ENCODE assay signal across 33 cellular contexts in genomic region chr16:5509336-5509735, GRCh38.
"Had no signal": no experiment of that assay in that cellular context is flagged by ENCODE, and none has a peak within 500 bp of the region (broad histone marks: within the 10 kb centered on the region; RNA-seq: fewer than 3 reads in every experiment).

No MANE protein-coding gene starts in this region.

- H3K4me1 Mint-ChIP-seq: activated B cell treated with CpG ODN at 0.5 μM for 24 hours; activated CD4-positive, alpha-beta T cell treated with anti-CD3 and anti-CD28 coated beads, Interleukin-2, amount 10 ng/mL, durations not matched to agents 24 days and 14 days; activated naive CD4-positive, alpha-beta T cell treated with anti-CD3 and anti-CD28 coated beads, Interleukin-2, amount 50 U/mL, for 24 hours; activated naive CD8-positive, alpha-beta T cell treated with anti-CD3 and anti-CD28 coated beads, Interleukin-2, amount 10 ng/mL, durations not matched to agents 7 days and 5 days; activated naive CD8-positive, alpha-beta T cell treated with anti-CD3 and anti-CD28 coated beads, Interleukin-2, amount 50 U/mL, for 24 hours; central memory CD8-positive, alpha-beta T cell had no signal

- H3K9me3 Mint-ChIP-seq: activated B cell treated with CpG ODN at 0.5 μM for 24 hours; activated CD4-positive, alpha-beta T cell treated with anti-CD3 and anti-CD28 coated beads, Interleukin-2, amount 10 ng/mL, durations not matched to agents 24 days and 14 days; activated CD8-positive, alpha-beta T cell treated with anti-CD3 and anti-CD28 coated beads for 36 hours; activated naive CD4-positive, alpha-beta T cell treated with anti-CD3 and anti-CD28 coated beads, Interleukin-2, amount 50 U/mL, for 24 hours; activated naive CD8-positive, alpha-beta T cell treated with anti-CD3 and anti-CD28 coated beads, Interleukin-2, amount 10 ng/mL, durations not matched to agents 7 days and 5 days; brain; T-helper 2 cell treated with Interferon-gamma antibody and Interleukin-4, amounts not matched to agents 5 μg/mL and 100 μg/mL, for 36 hours had no signal

- FAIRE-seq: bronchial epithelial cell, TTC549 had no signal

- H3K4me3 ChIP-seq: ascending aorta, cardiac muscle cell had no signal

- H3K9me3 ChIP-seq: ascending aorta had no signal

- ATAC-seq: activated CD8-positive, alpha-beta T cell treated with anti-CD3 and anti-CD28 coated beads for 36 hours; activated naive CD8-positive, alpha-beta T cell treated with anti-CD3 and anti-CD28 coated beads, Interleukin-2, amount 50 U/mL, for 24 hours had no signal

- H3K27ac Mint-ChIP-seq: activated B cell treated with CpG ODN at 0.5 μM for 24 hours; activated CD4-positive, alpha-beta memory T cell treated with anti-CD3 and anti-CD28 coated beads for 36 hours; activated CD4-positive, alpha-beta T cell treated with anti-CD3 and anti-CD28 coated beads, Interleukin-2, amount 10 ng/mL, durations not matched to agents 24 days and 14 days; activated CD8-positive, alpha-beta T cell treated with anti-CD3 and anti-CD28 coated beads for 36 hours; activated naive CD4-positive, alpha-beta T cell treated with anti-CD3 and anti-CD28 coated beads for 36 hours; activated naive CD4-positive, alpha-beta T cell treated with anti-CD3 and anti-CD28 coated beads, Interleukin-2, amount 50 U/mL, for 24 hours; activated naive CD8-positive, alpha-beta T cell; activated naive CD8-positive, alpha-beta T cell treated with anti-CD3 and anti-CD28 coated beads, Interleukin-2, amount 10 ng/mL, durations not matched to agents 7 days and 5 days; activated naive CD8-positive, alpha-beta T cell treated with anti-CD3 and anti-CD28 coated beads, Interleukin-2, amount 50 U/mL, for 24 hours; activated T-cell treated with anti-CD3 and anti-CD28 coated beads, Interleukin-2, amount 50 U/mL, for 24 hours; activated T-helper 2 cell treated with anti-CD3 and anti-CD28 coated beads, Interferon-gamma antibody, Interleukin-2, Interleukin-4, amounts not matched to agents 10 μg/mL and 5 μg/mL and 100 μg/mL, durations not matched to agents 14 hours and 24 hours and 36 hours; T-helper 1 cell treated with Interleukin-12 subunit alpha and Interleukin-12 subunit beta and Interleukin-4 antibody, amounts not matched to agents 30 μg/mL and 1 μg/mL, for 36 hours; T-helper 2 cell treated with Interferon-gamma antibody and Interleukin-4, amounts not matched to agents 5 μg/mL and 100 μg/mL, for 36 hours had no signal

- H3K27me3 ChIP-seq: ascending aorta had no signal

- DNase-seq: activated B cell treated with CpG ODN at 0.5 μM for 24 hours; activated CD4-positive, alpha-beta memory T cell treated with anti-CD3 and anti-CD28 coated beads for 36 hours; activated CD4-positive, alpha-beta T cell treated with anti-CD3 and anti-CD28 coated beads for 4 hours; activated CD4-positive, alpha-beta T cell treated with anti-CD3 and anti-CD28 coated beads, Interleukin-2, amount 10 ng/mL, durations not matched to agents 24 days and 14 days; activated CD4-positive, alpha-beta T cell treated with anti-CD3 and anti-CD28 coated beads, Interleukin-2, amount 50 U/mL, for 1 hour; activated CD4-positive, alpha-beta T cell treated with anti-CD3 and anti-CD28 coated beads, Interleukin-2, amount 50 U/mL, for 4 hours; activated CD4-positive, CD25-positive, alpha-beta regulatory T cell treated with anti-CD3 and anti-CD28 coated beads, Interleukin-2, amount 50 U/mL, for 72 hours; activated CD8-positive, alpha-beta memory T cell treated with anti-CD3 and anti-CD28 coated beads, Interleukin-2, amount 50 U/mL, for 48 hours; activated CD8-positive, alpha-beta T cell treated with anti-CD3 and anti-CD28 coated beads for 36 hours; activated effector memory CD4-positive, alpha-beta T cell treated with Interleukin-2 at 50 U/mL for 16 hours; activated gamma-delta T cell; activated naive CD4-positive, alpha-beta T cell treated with anti-CD3 and anti-CD28 coated beads for 36 hours; activated naive CD8-positive, alpha-beta T cell treated with anti-CD3 and anti-CD28 coated beads, Interleukin-2, amount 10 ng/mL, durations not matched to agents 7 days and 5 days; activated naive CD8-positive, alpha-beta T cell treated with anti-CD3 and anti-CD28 coated beads, Interleukin-2, amount 50 U/mL, for 24 hours; activated T-cell treated with anti-CD3 and anti-CD28 coated beads, Interleukin-2, amount 50 U/mL, for 24 hours; activated T-cell treated with anti-CD3 and anti-CD28 coated beads, Interleukin-2, amount 50 U/mL, for 48 hours; caudate nucleus; SW 1271; T-helper 1 cell; T-helper 2 cell; T-helper 9 cell had no signal

- H3K27me3 Mint-ChIP-seq: activated B cell treated with CpG ODN at 0.5 μM for 24 hours; activated CD4-positive, alpha-beta T cell treated with anti-CD3 and anti-CD28 coated beads, Interleukin-2, amount 10 ng/mL, durations not matched to agents 24 days and 14 days; activated naive CD8-positive, alpha-beta T cell treated with anti-CD3 and anti-CD28 coated beads, Interleukin-2, amount 10 ng/mL, durations not matched to agents 7 days and 5 days; activated naive CD8-positive, alpha-beta T cell treated with anti-CD3 and anti-CD28 coated beads, Interleukin-2, amount 50 U/mL, for 24 hours; activated T-cell treated with anti-CD3 and anti-CD28 coated beads, Interleukin-2, amount 50 U/mL, for 24 hours had no signal

- H3K4me3 Mint-ChIP-seq: activated B cell treated with CpG ODN at 0.5 μM for 24 hours; activated CD4-positive, alpha-beta memory T cell treated with anti-CD3 and anti-CD28 coated beads for 36 hours; activated CD4-positive, alpha-beta T cell treated with anti-CD3 and anti-CD28 coated beads, Interleukin-2, amount 10 ng/mL, durations not matched to agents 24 days and 14 days; activated CD8-positive, alpha-beta T cell treated with anti-CD3 and anti-CD28 coated beads for 36 hours; activated naive CD4-positive, alpha-beta T cell treated with anti-CD3 and anti-CD28 coated beads for 36 hours; activated naive CD4-positive, alpha-beta T cell treated with anti-CD3 and anti-CD28 coated beads, Interleukin-2, amount 50 U/mL, for 24 hours; activated naive CD8-positive, alpha-beta T cell; activated naive CD8-positive, alpha-beta T cell treated with anti-CD3 and anti-CD28 coated beads, Interleukin-2, amount 10 ng/mL, durations not matched to agents 7 days and 5 days; activated naive CD8-positive, alpha-beta T cell treated with anti-CD3 and anti-CD28 coated beads, Interleukin-2, amount 50 U/mL, for 24 hours; activated T-cell treated with anti-CD3 and anti-CD28 coated beads, Interleukin-2, amount 50 U/mL, for 24 hours; brain; central memory CD8-positive, alpha-beta T cell; T-helper 1 cell treated with Interleukin-12 subunit alpha and Interleukin-12 subunit beta and Interleukin-4 antibody, amounts not matched to agents 30 μg/mL and 1 μg/mL, for 36 hours; T-helper 2 cell treated with Interferon-gamma antibody and Interleukin-4, amounts not matched to agents 5 μg/mL and 100 μg/mL, for 36 hours had no signal

- H3K4me1 ChIP-seq: ascending aorta had no signal

- H3K27ac ChIP-seq: ascending aorta, cardiac muscle cell, VCaP had no signal

- H3K36me3 Mint-ChIP-seq: activated CD4-positive, alpha-beta memory T cell treated with anti-CD3 and anti-CD28 coated beads for 36 hours; activated naive CD4-positive, alpha-beta T cell treated with anti-CD3 and anti-CD28 coated beads, Interleukin-2, amount 50 U/mL, for 24 hours; activated naive CD8-positive, alpha-beta T cell; activated naive CD8-positive, alpha-beta T cell treated with anti-CD3 and anti-CD28 coated beads, Interleukin-2, amount 10 ng/mL, durations not matched to agents 7 days and 5 days; brain had no signal

- H3K36me3 ChIP-seq: ascending aorta, cardiac muscle cell had no signal
